In genomic region chr5:17151686-17152085, GRCh38 we compare ENCODE assay signal across 13 cellular contexts.
"Had no signal": no experiment of that assay in that cellular context is flagged by ENCODE, and none has a peak within 500 bp of the region (broad histone marks: within the 10 kb centered on the region; RNA-seq: fewer than 3 reads in every experiment).

No MANE protein-coding gene starts in this region.

- H3K36me3 ChIP-seq: upper lobe of right lung had no signal

- H3K4me3 ChIP-seq: upper lobe of right lung had no signal

- H3K9me3 Mint-ChIP-seq: activated CD4-positive, alpha-beta memory T cell treated with anti-CD3 and anti-CD28 coated beads for 36 hours; activated naive CD8-positive, alpha-beta T cell treated with anti-CD3 and anti-CD28 coated beads, Interleukin-2, amount 10 ng/mL, durations not matched to agents 7 days and 5 days; stimulated activated naive CD8-positive, alpha-beta T cell treated with anti-CD3 and anti-CD28 coated beads, Interleukin-15, Interleukin-2, amounts not matched to agents 100 ng/mL and 50 ng/mL, for 24 hours had no signal

- H3K27ac ChIP-seq: upper lobe of right lung had no signal

- H3K36me3 Mint-ChIP-seq: activated CD4-positive, alpha-beta memory T cell treated with anti-CD3 and anti-CD28 coated beads for 36 hours; activated naive CD8-positive, alpha-beta T cell treated with anti-CD3 and anti-CD28 coated beads, Interleukin-2, amount 10 ng/mL, durations not matched to agents 7 days and 5 days had no signal

- DNase-seq: activated CD4-positive, alpha-beta memory T cell treated with anti-CD3 and anti-CD28 coated beads for 36 hours; activated CD4-positive, CD25-positive, alpha-beta regulatory T cell treated with anti-CD3 and anti-CD28 coated beads, Interleukin-2, amount 50 U/mL, for 72 hours; activated naive CD8-positive, alpha-beta T cell treated with anti-CD3 and anti-CD28 coated beads, Interleukin-2, amount 10 ng/mL, durations not matched to agents 7 days and 5 days; activated T-cell treated with anti-CD3 and anti-CD28 coated beads, Interleukin-2, amount 50 U/mL, for 48 hours; central memory CD4-positive, alpha-beta T cell; effector memory CD8-positive, alpha-beta T cell; hippocampal formation; stimulated activated CD4-positive, alpha-beta T cell treated with anti-CD3 and anti-CD28 coated beads, Interleukin-15, amount 100 ng/mL, for 24 hours; stimulated activated CD4-positive, alpha-beta T cell treated with anti-CD3 and anti-CD28 coated beads, Interleukin-4, amount 100 ng/mL, for 24 hours; upper lobe of right lung had no signal

- H3K9me3 ChIP-seq: upper lobe of right lung had no signal

- H3K27ac Mint-ChIP-seq: activated CD4-positive, alpha-beta memory T cell treated with anti-CD3 and anti-CD28 coated beads for 36 hours; activated naive CD8-positive, alpha-beta T cell treated with anti-CD3 and anti-CD28 coated beads, Interleukin-2, amount 10 ng/mL, durations not matched to agents 7 days and 5 days; effector memory CD8-positive, alpha-beta T cell; natural killer cell treated with Interleukin-12 subunit alpha and Interleukin-12 subunit beta and Interleukin-15 and Interleukin-18, amount 100 ng/mL, for 72 hours; stimulated activated naive CD8-positive, alpha-beta T cell treated with anti-CD3 and anti-CD28 coated beads, Interleukin-15, Interleukin-2, amounts not matched to agents 100 ng/mL and 50 ng/mL, for 24 hours had no signal

- H3K4me1 ChIP-seq: upper lobe of right lung had no signal

- H3K4me3 Mint-ChIP-seq: activated CD4-positive, alpha-beta memory T cell treated with anti-CD3 and anti-CD28 coated beads for 36 hours; activated naive CD8-positive, alpha-beta T cell treated with anti-CD3 and anti-CD28 coated beads, Interleukin-2, amount 10 ng/mL, durations not matched to agents 7 days and 5 days; effector memory CD8-positive, alpha-beta T cell; natural killer cell treated with Interleukin-12 subunit alpha and Interleukin-12 subunit beta and Interleukin-15 and Interleukin-18, amount 100 ng/mL, for 72 hours; stimulated activated naive CD8-positive, alpha-beta T cell treated with anti-CD3 and anti-CD28 coated beads, Interleukin-15, Interleukin-2, amounts not matched to agents 100 ng/mL and 50 ng/mL, for 24 hours had no signal

- H3K4me1 Mint-ChIP-seq: activated naive CD8-positive, alpha-beta T cell treated with anti-CD3 and anti-CD28 coated beads, Interleukin-2, amount 10 ng/mL, durations not matched to agents 7 days and 5 days had no signal

- H3K27me3 ChIP-seq: upper lobe of right lung had no signal

- H3K27me3 Mint-ChIP-seq: activated CD4-positive, alpha-beta memory T cell treated with anti-CD3 and anti-CD28 coated beads for 36 hours; activated naive CD8-positive, alpha-beta T cell treated with anti-CD3 and anti-CD28 coated beads, Interleukin-2, amount 10 ng/mL, durations not matched to agents 7 days and 5 days; effector memory CD8-positive, alpha-beta T cell; natural killer cell treated with Interleukin-12 subunit alpha and Interleukin-12 subunit beta and Interleukin-15 and Interleukin-18, amount 100 ng/mL, for 72 hours; stimulated activated naive CD8-positive, alpha-beta T cell treated with anti-CD3 and anti-CD28 coated beads, Interleukin-15, Interleukin-2, amounts not matched to agents 100 ng/mL and 50 ng/mL, for 24 hours had no signal

- ATAC-seq: effector memory CD8-positive, alpha-beta T cell; left lobe of liver; natural killer cell treated with Interleukin-12 subunit alpha and Interleukin-12 subunit beta and Interleukin-15 and Interleukin-18, amount 100 ng/mL, for 72 hours; upper lobe of right lung had no signal
